Comparison of ENCODE assay signal across 18 cellular contexts in genomic region chr9:117929873-117930272, GRCh38.
A peak's percentile ranks its signal among the peaks of the same experiment; 100 is the strongest.
DNase-seq lines count a peak whose midpoint lies in the region; TF ChIP-seq lines count a peak whose summit lies in the region.
"Had no signal": no experiment of that assay in that cellular context is flagged by ENCODE, and none has a peak within 500 bp of the region (broad histone marks: within the 10 kb centered on the region; RNA-seq: fewer than 3 reads in every experiment).

No MANE protein-coding gene starts in this region.

- H3K4me1 ChIP-seq in tibial nerve (peaks cover 0 to 6% (median 0%) of the 10 kb centered on the region in 4 donors), ovary (ENCODE audit: insufficient read depth) (no peaks in the 10 kb centered on the region)
- H3K4me1 ChIP-seq: ascending aorta, psoas muscle had no signal

- WGBS in tibial nerve, 2 donors: 27 to 58% methylated on average over 1 of the region's 1 CpG
- 44 to 70% (median 68%) methylated on average over 1 of the region's 1 CpG for WGBS in ovary, 3 donors

- H3K4me3 ChIP-seq in tibial nerve (no peak overlapping the region), ovary (no peak overlapping the region)
- H3K4me3 ChIP-seq: ascending aorta, psoas muscle had no signal

- TF ChIP-seq POLR2A in tibial nerve (IDR thresholded peaks at IDR 0.05) (no peak), ovary (IDR thresholded peaks at IDR 0.05) (no peak)

- H3K36me3 ChIP-seq in tibial nerve: no peaks in the 10 kb centered on the region
- no peaks in the 10 kb centered on the region for H3K36me3 ChIP-seq in ovary
- H3K36me3 ChIP-seq: ascending aorta had no signal

- H3K9me3 ChIP-seq in tibial nerve (no peaks in the 10 kb centered on the region), ovary (no peaks in the 10 kb centered on the region)
- H3K9me3 ChIP-seq: ascending aorta, psoas muscle had no signal

- TF ChIP-seq EP300 in tibial nerve (IDR thresholded peaks at IDR 0.05) (no peak), ovary (IDR thresholded peaks at IDR 0.05) (no peak)

- TF ChIP-seq CTCF in tibial nerve (IDR thresholded peaks at IDR 0.05) (no peak), ovary (IDR thresholded peaks at IDR 0.05) (no peak)

- H3K27ac ChIP-seq in tibial nerve (no peak overlapping the region), ovary (no peak overlapping the region)
- H3K27ac ChIP-seq: ascending aorta, psoas muscle had no signal

- intact Hi-C loops in ovary (cut with DNase I): no loop called here

- DNase-seq in A172 (ENCODE audit: low spot score): peak; percentile 26
- peak; percentile 49 for DNase-seq in DMS53 (lab: John Stamatoyannopoulos, UW)
- DNase-seq in NCI-H2196 (lab: John Stamatoyannopoulos, UW; ENCODE audit: unreplicated experiment): peak; percentile 23
- DNase-seq in globus pallidus (ENCODE audit: low spot score): peak; percentile 22
- DNase-seq in tibial nerve (ENCODE audit: low spot score in 2 of 2): no peak
- DNase-seq in ovary: no peak
- DNase-seq in dedifferentiated amniotic fluid mesenchymal stem cell (ENCODE audit: extremely low spot score): no peak
- DNase-seq: activated CD4-positive, alpha-beta T cell treated with anti-CD3 and anti-CD28 coated beads for 1 hour; activated T-cell treated with anti-CD3 and anti-CD28 coated beads, Interleukin-2, amount 50 U/mL, for 72 hours; CD4-positive, alpha-beta memory T cell; effector memory CD4-positive, alpha-beta T cell; GDM1; glutamatergic neuron; NCI-H1694; NCI-H524; psoas muscle; stimulated activated CD4-positive, alpha-beta T cell treated with anti-CD3 and anti-CD28 coated beads, Interleukin-12 subunit alpha, Interleukin-12 subunit beta, amount 100 ng/mL, for 4 hours had no signal

- H3K27me3 ChIP-seq in tibial nerve (no peaks in the 10 kb centered on the region), ovary (no peaks in the 10 kb centered on the region)
- H3K27me3 ChIP-seq: ascending aorta had no signal

Comparison
In these comparisons a context has a peak if more than half of its experiments do, and no peak if none do; other contexts are left out.
1. DNase-seq: peak in A172 (single experiment), DMS53 (single experiment), NCI-H2196 (single experiment) and globus pallidus (single experiment); none in tibial nerve (0 of 2), ovary (0 of 5) and dedifferentiated amniotic fluid mesenchymal stem cell (single experiment).